9 cellular contexts compared by ENCODE assay signal in genomic region chr4:177051473-177052060, GRCh38.
A peak's percentile ranks its signal among the peaks of the same experiment; 100 is the strongest.
DNase-seq lines count a peak whose midpoint lies in the region; ATAC-seq, FAIRE-seq and TF ChIP-seq lines count a peak whose summit lies in the region.
"Had no signal": no experiment of that assay in that cellular context is flagged by ENCODE, and none has a peak within 500 bp of the region (broad histone marks: within the 10 kb centered on the region; RNA-seq: fewer than 3 reads in every experiment).

No MANE protein-coding gene starts in this region.

- H3K9me3 ChIP-seq in neuronal stem cell (replicated peaks in 1 of 2; ENCODE audit: control insufficient read depth in 2 of 2, insufficient read depth in 1 of 2, low read depth in 1 of 2, low read length in 2 of 2), result no peaks in the 10 kb centered on the region

- TF ChIP-seq CTCF in bronchial epithelial cell (IDR thresholded peaks at IDR 0.05; ENCODE audit: insufficient read depth, low read length, severe bottlenecking), result peak; percentile 66

- no peak overlapping the region for H2BK12ac ChIP-seq in neuronal stem cell (ENCODE audit: low read length)

- H3K4me2 ChIP-seq in neuronal stem cell (ENCODE audit: insufficient read depth, low read length, poor library complexity, severe bottlenecking), result no peak overlapping the region

- no CpG with 5 or more reads among the region's 7 CpGs for WGBS in neuronal stem cell (ENCODE audit: extremely low coverage in 2 of 2, insufficient read length in 2 of 2, insufficient replicate concordance in 1 of 2), 2 donors

- no peak overlapping the region for H3K9ac ChIP-seq in neuronal stem cell (ENCODE audit: low read depth, low read length, poor library complexity)

- no peak overlapping the region for H3K14ac ChIP-seq in neuronal stem cell (ENCODE audit: low read length)

- no peak overlapping the region for H4K8ac ChIP-seq in neuronal stem cell (ENCODE audit: low read depth, low read length)

- H3K27ac ChIP-seq in neuronal stem cell (replicated peaks; ENCODE audit: low read length), result no peak overlapping the region

- H3K18ac ChIP-seq in neuronal stem cell (ENCODE audit: low read length), result no peak overlapping the region

- H3K4me3 ChIP-seq in bronchial epithelial cell (ENCODE audit: low read depth, low read length), result no peak overlapping the region
- no peak overlapping the region for H3K4me3 ChIP-seq in neuronal stem cell (ENCODE audit: low read length in 2 of 2)

- no peaks in the 10 kb centered on the region for H3K4me1 ChIP-seq in neuronal stem cell (ENCODE audit: control insufficient read depth in 2 of 2, insufficient read depth in 1 of 2, low read depth in 1 of 2, low read length in 2 of 2)

- H2AFZ ChIP-seq in neuronal stem cell (ENCODE audit: low read length), result no peak overlapping the region

- no peak overlapping the region for H3K4ac ChIP-seq in neuronal stem cell (ENCODE audit: low read length)

- H3K36me3 ChIP-seq in bronchial epithelial cell (ENCODE audit: control insufficient read depth, insufficient read depth, low read length) (no peaks in the 10 kb centered on the region), neuronal stem cell (replicated peaks in 1 of 2; ENCODE audit: control insufficient read depth in 2 of 2, insufficient read depth in 2 of 2, low read length in 2 of 2) (no peaks in the 10 kb centered on the region)

- FAIRE-seq in bronchial epithelial cell (lab: Jason Lieb, UNC), result no peak

- ATAC-seq in GM18502 (IDR thresholded peaks at IDR 0.05; ENCODE audit: poor library complexity, unreplicated experiment) (peak; percentile 91), HG02759 (IDR thresholded peaks at IDR 0.05; ENCODE audit: unreplicated experiment) (peak; percentile 91)
- ATAC-seq: naive thymus-derived CD8-positive, alpha-beta T cell had no signal

- no peak overlapping the region for H2AK5ac ChIP-seq in neuronal stem cell (ENCODE audit: low read depth, low read length)

- no peak overlapping the region for H2BK15ac ChIP-seq in neuronal stem cell (ENCODE audit: low read length)

- no peak overlapping the region for H3K23ac ChIP-seq in neuronal stem cell (ENCODE audit: low read depth, low read length, poor library complexity)

- DNase-seq in CMK (ENCODE audit: low read depth), result peak; percentile 7
- peak; percentile 62 for DNase-seq in NAMALWA (ENCODE audit: low spot score)
- peak; percentile 54 for DNase-seq in bronchial epithelial cell (ENCODE audit: low read depth)
- DNase-seq in neuronal stem cell (ENCODE audit: low spot score), result peak; percentile 15
- DNase-seq in ureter (ENCODE audit: low spot score), result no peak
- DNase-seq in activated T-cell treated with anti-CD3 and anti-CD28 coated beads, Interleukin-2, amount 50 U/mL, for 1 hour, result no peak

- H4K91ac ChIP-seq in neuronal stem cell (ENCODE audit: low read depth, low read length, poor library complexity), result no peak overlapping the region

- H2BK120ac ChIP-seq in neuronal stem cell (ENCODE audit: low read depth, low read length), result no peak overlapping the region

- no peaks in the 10 kb centered on the region for H3K27me3 ChIP-seq in bronchial epithelial cell (ENCODE audit: control insufficient read depth, insufficient read depth, low read length)
- no peaks in the 10 kb centered on the region for H3K27me3 ChIP-seq in neuronal stem cell (ENCODE audit: control insufficient read depth in 3 of 3, insufficient read depth in 3 of 3, low read depth in 1 of 3, low read length in 3 of 3)

- H3K79me1 ChIP-seq in neuronal stem cell (ENCODE audit: low read depth, low read length), result no peaks in the 10 kb centered on the region

- no peak overlapping the region for H2BK5ac ChIP-seq in neuronal stem cell (ENCODE audit: low read length)

Comparison
In these comparisons a context has a peak if more than half of its experiments do, and no peak if none do; other contexts are left out.
1. DNase-seq: peak in CMK (single experiment), NAMALWA (single experiment), bronchial epithelial cell (single experiment) and neuronal stem cell (single experiment); none in ureter (single experiment) and activated T-cell treated with anti-CD3 and anti-CD28 coated beads, Interleukin-2, amount 50 U/mL, for 1 hour (single experiment).